ENCODE assay signal across 8 cellular contexts in the genomic region with DNA sequence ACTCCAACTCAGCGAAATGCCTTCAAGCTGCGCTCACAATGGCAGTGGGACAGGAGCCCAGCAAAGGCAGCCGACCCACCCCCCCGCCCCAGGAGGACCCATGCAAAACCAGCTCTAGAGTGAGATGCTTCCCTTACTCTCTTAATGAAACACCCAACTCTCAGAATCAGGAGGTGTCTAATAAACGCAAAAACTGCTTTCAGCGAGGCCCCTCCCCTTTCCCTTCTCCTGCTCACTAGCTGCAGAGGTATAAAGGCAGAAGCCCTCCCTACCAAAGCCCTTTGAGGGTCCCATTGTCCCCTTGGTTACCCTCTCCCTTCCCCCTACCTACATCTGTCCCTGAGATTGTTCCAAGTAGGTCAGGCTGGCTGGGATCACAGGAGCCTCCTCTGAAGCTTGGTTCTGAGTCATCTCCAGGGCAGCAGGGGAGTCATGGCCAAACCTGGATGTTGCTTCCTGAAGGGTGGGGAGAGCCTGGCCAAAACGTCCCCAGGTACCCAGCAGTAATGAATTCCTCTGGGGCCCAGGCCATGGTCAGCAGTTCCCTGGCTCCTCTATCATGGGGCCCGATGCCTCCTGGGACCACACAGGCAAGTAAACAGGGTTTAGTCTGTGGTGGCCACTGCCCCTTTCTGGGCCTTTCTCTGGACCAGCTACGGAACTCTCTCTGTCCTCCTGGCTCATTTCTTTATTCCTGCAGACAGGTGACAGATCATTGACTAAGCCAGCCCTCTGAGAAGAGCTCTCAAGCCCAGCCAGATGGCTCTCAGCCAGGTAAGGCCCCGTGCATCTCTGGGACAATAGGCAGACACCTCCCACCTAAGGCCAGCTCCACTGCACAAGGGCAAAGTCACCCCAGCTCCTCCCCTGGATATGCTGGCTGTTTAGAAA. TPM values are rescaled to one million over a fixed set of nuclear protein-coding genes. Genes with fewer than 3 reads are reported as not detected.
DNase-seq lines count a peak whose midpoint lies in the region; ATAC-seq lines count a peak whose summit lies in the region.

No MANE protein-coding gene starts in this region.

- no peaks in the 10 kb centered on the region for H3K27me3 Mint-ChIP-seq in activated naive CD4-positive, alpha-beta T cell treated with anti-CD3 and anti-CD28 coated beads, Interleukin-2, amount 10 ng/mL, durations not matched to agents 7 days and 5 days
- no peaks in the 10 kb centered on the region for H3K27me3 Mint-ChIP-seq in stimulated activated memory B cell treated with anti-CD40 and anti-IgM and Interleukin-4, amounts not matched to agents 10 μg/mL and 1 μg/mL and 100 μg/mL, for 72 hours

- CTCF ChIA-PET in activated naive CD4-positive, alpha-beta T cell treated with anti-CD3 and anti-CD28 coated beads, Interleukin-2, amount 10 ng/mL, durations not matched to agents 7 days and 5 days (lab: Charles Lee), result interaction anchor here (0.7 to 0.8 kb wide), 2 partner anchors 109 to 1157 kb away, joined by 3 read pairs; no protein-coding TSS in a partner anchor

- peak; percentile 40 for ATAC-seq in GM18502 (IDR thresholded peaks at IDR 0.05; ENCODE audit: poor library complexity, unreplicated experiment)
- peak; percentile 90 for ATAC-seq in left ventricle myocardium superior
- no peak for ATAC-seq in stimulated activated memory B cell treated with anti-CD40 and anti-IgM and Interleukin-4, amounts not matched to agents 10 μg/mL and 1 μg/mL and 100 μg/mL, for 72 hours

- peak overlapping the region; percentile 57 for H3K4me3 Mint-ChIP-seq in activated naive CD4-positive, alpha-beta T cell treated with anti-CD3 and anti-CD28 coated beads, Interleukin-2, amount 10 ng/mL, durations not matched to agents 7 days and 5 days
- no peak overlapping the region for H3K4me3 Mint-ChIP-seq in stimulated activated memory B cell treated with anti-CD40 and anti-IgM and Interleukin-4, amounts not matched to agents 10 μg/mL and 1 μg/mL and 100 μg/mL, for 72 hours

- no peaks in the 10 kb centered on the region for H3K9me3 Mint-ChIP-seq in activated naive CD4-positive, alpha-beta T cell treated with anti-CD3 and anti-CD28 coated beads, Interleukin-2, amount 10 ng/mL, durations not matched to agents 7 days and 5 days
- no peaks in the 10 kb centered on the region for H3K9me3 Mint-ChIP-seq in stimulated activated memory B cell treated with anti-CD40 and anti-IgM and Interleukin-4, amounts not matched to agents 10 μg/mL and 1 μg/mL and 100 μg/mL, for 72 hours

- DNase-seq in NCI-H146 treated with DMSO at 0.1 percent for 48 hours (lab: John Stamatoyannopoulos, UW; ENCODE audit: unreplicated experiment) (peak; percentile 59), left ventricle myocardium superior (peak; percentile 76), NCI-H2227 treated with DMSO at 0.1 percent for 48 hours (lab: John Stamatoyannopoulos, UW) (no peak), GM19238 (ENCODE audit: insufficient read length, low spot score) (no peak), cerebellar cortex (ENCODE audit: low spot score) (no peak)
- DNase-seq in activated naive CD4-positive, alpha-beta T cell treated with anti-CD3 and anti-CD28 coated beads, Interleukin-2, amount 10 ng/mL, durations not matched to agents 7 days and 5 days, result no peak

- peak overlapping the region; percentile 91 for H3K27ac Mint-ChIP-seq in activated naive CD4-positive, alpha-beta T cell treated with anti-CD3 and anti-CD28 coated beads, Interleukin-2, amount 10 ng/mL, durations not matched to agents 7 days and 5 days
- peak overlapping the region; percentile 32 for H3K27ac Mint-ChIP-seq in stimulated activated memory B cell treated with anti-CD40 and anti-IgM and Interleukin-4, amounts not matched to agents 10 μg/mL and 1 μg/mL and 100 μg/mL, for 72 hours

- peaks cover 7% of the 10 kb centered on the region for H3K36me3 Mint-ChIP-seq in activated naive CD4-positive, alpha-beta T cell treated with anti-CD3 and anti-CD28 coated beads, Interleukin-2, amount 10 ng/mL, durations not matched to agents 7 days and 5 days
- H3K36me3 Mint-ChIP-seq in stimulated activated memory B cell treated with anti-CD40 and anti-IgM and Interleukin-4, amounts not matched to agents 10 μg/mL and 1 μg/mL and 100 μg/mL, for 72 hours, result no peaks in the 10 kb centered on the region

- intact Hi-C loops in left ventricle myocardium superior (cut with micrococcal nuclease), result no loop called here

- peaks cover 59% of the 10 kb centered on the region for H3K4me1 Mint-ChIP-seq in activated naive CD4-positive, alpha-beta T cell treated with anti-CD3 and anti-CD28 coated beads, Interleukin-2, amount 10 ng/mL, durations not matched to agents 7 days and 5 days
- peaks cover 21% of the 10 kb centered on the region for H3K4me1 Mint-ChIP-seq in stimulated activated memory B cell treated with anti-CD40 and anti-IgM and Interleukin-4, amounts not matched to agents 10 μg/mL and 1 μg/mL and 100 μg/mL, for 72 hours

RNA-seq across cellular contexts. Expression of gene KLHL25, which starts 8.6 kb away (rescaled TPM):
- total RNA-seq in left ventricle myocardium superior, result 3.8 TPM

Comparison
In these comparisons a context has a peak if more than half of its experiments do, and no peak if none do; other contexts are left out.
1. DNase-seq: peak in NCI-H146 treated with DMSO at 0.1 percent for 48 hours (single experiment) and left ventricle myocardium superior (single experiment); none in activated naive CD4-positive, alpha-beta T cell treated with anti-CD3 and anti-CD28 coated beads, Interleukin-2, amount 10 ng/mL, durations not matched to agents 7 days and 5 days (single experiment), NCI-H2227 treated with DMSO at 0.1 percent for 48 hours (single experiment), GM19238 (single experiment) and cerebellar cortex (single experiment).